In genomic region chr4:118398226-118399090, GRCh38 we compare ENCODE assay signal across 8 cellular contexts. TPM values are rescaled to one million over a fixed set of nuclear protein-coding genes. Genes with fewer than 3 reads are reported as not detected.
A peak's percentile ranks its signal among the peaks of the same experiment; 100 is the strongest.
DNase-seq lines count a peak whose midpoint lies in the region; ATAC-seq, FAIRE-seq and TF ChIP-seq lines count a peak whose summit lies in the region.

No MANE protein-coding gene starts in this region.

- H3K14ac ChIP-seq in neuronal stem cell (ENCODE audit: low read length), result no peak overlapping the region

- no peak overlapping the region for H2BK12ac ChIP-seq in neuronal stem cell (ENCODE audit: low read length)

- H3K23ac ChIP-seq in neuronal stem cell (ENCODE audit: low read depth, low read length, poor library complexity), result no peak overlapping the region

- peak; percentile 85 for FAIRE-seq in GM12892 (lab: Jason Lieb, UNC)

- no peak overlapping the region for H3K9ac ChIP-seq in neuronal stem cell (ENCODE audit: low read depth, low read length, poor library complexity)

- H3K4me3 ChIP-seq in neuronal stem cell (ENCODE audit: low read length in 2 of 2), result no peak overlapping the region

- no peaks in the 10 kb centered on the region for H3K27me3 ChIP-seq in neuronal stem cell (ENCODE audit: control insufficient read depth in 3 of 3, insufficient read depth in 3 of 3, low read depth in 1 of 3, low read length in 3 of 3)

- H3K27ac ChIP-seq in neuronal stem cell (replicated peaks; ENCODE audit: low read length), result no peak overlapping the region

- DNase-seq in GM12892 (ENCODE audit: insufficient read length), result no peak
- peak; percentile 39 for DNase-seq in SKM-1 (lab: John Stamatoyannopoulos, UW; ENCODE audit: unreplicated experiment)
- DNase-seq in NCI-H146 (lab: John Stamatoyannopoulos, UW), result no peak
- DNase-seq in neuronal stem cell (ENCODE audit: low spot score), result no peak
- no peak for DNase-seq in cerebellar cortex (ENCODE audit: low spot score)
- no peak for DNase-seq in NCI-H1436 treated with DMSO at 0.1 percent for 48 hours (lab: John Stamatoyannopoulos, UW)

- no peak overlapping the region for H3K4me2 ChIP-seq in neuronal stem cell (ENCODE audit: insufficient read depth, low read length, poor library complexity, severe bottlenecking)

- no peak overlapping the region for H2AFZ ChIP-seq in neuronal stem cell (ENCODE audit: low read length)

- no CpG with 5 or more reads among the region's 5 CpGs for WGBS in neuronal stem cell (ENCODE audit: extremely low coverage in 2 of 2, insufficient read length in 2 of 2, insufficient replicate concordance in 1 of 2), 2 donors

- H3K9me3 ChIP-seq in neuronal stem cell (replicated peaks in 1 of 2; ENCODE audit: control insufficient read depth in 2 of 2, insufficient read depth in 1 of 2, low read depth in 1 of 2, low read length in 2 of 2), result no peaks in the 10 kb centered on the region

- no peak overlapping the region for H3K18ac ChIP-seq in neuronal stem cell (ENCODE audit: low read length)

- no peak overlapping the region for H2AK5ac ChIP-seq in neuronal stem cell (ENCODE audit: low read depth, low read length)

- no peak overlapping the region for H2BK120ac ChIP-seq in neuronal stem cell (ENCODE audit: low read depth, low read length)

- peaks cover 7 to 13% of the 10 kb centered on the region in 2 donors for H3K4me1 ChIP-seq in neuronal stem cell (ENCODE audit: control insufficient read depth in 2 of 2, insufficient read depth in 1 of 2, low read depth in 1 of 2, low read length in 2 of 2)

- no peak overlapping the region for H3K4ac ChIP-seq in neuronal stem cell (ENCODE audit: low read length)

- no peak for TF ChIP-seq POLR2A in GM12892 (IDR thresholded peaks at IDR 0.05; ENCODE audit: low read depth, low read length)

- peaks cover 1% of the 10 kb centered on the region for H3K79me1 ChIP-seq in neuronal stem cell (ENCODE audit: low read depth, low read length)

- no peaks in the 10 kb centered on the region for H3K36me3 ChIP-seq in neuronal stem cell (replicated peaks in 1 of 2; ENCODE audit: control insufficient read depth in 2 of 2, insufficient read depth in 2 of 2, low read length in 2 of 2)

- no peak overlapping the region for H4K8ac ChIP-seq in neuronal stem cell (ENCODE audit: low read depth, low read length)

- no peak overlapping the region for H4K91ac ChIP-seq in neuronal stem cell (ENCODE audit: low read depth, low read length, poor library complexity)

- ATAC-seq in GM21367 (IDR thresholded peaks at IDR 0.05; ENCODE audit: unreplicated experiment), result peak; percentile 95
- peak; percentile 94 for ATAC-seq in HG03159 (IDR thresholded peaks at IDR 0.05; ENCODE audit: unreplicated experiment)

- no peak overlapping the region for H2BK5ac ChIP-seq in neuronal stem cell (ENCODE audit: low read length)

- H2BK15ac ChIP-seq in neuronal stem cell (ENCODE audit: low read length), result no peak overlapping the region

RNA-seq across cellular contexts. Expression of gene PRSS12, which starts 45.7 kb away (rescaled TPM):
- polyA plus RNA-seq in GM12892 (2012; ENCODE audit: missing spikeins), result 0.19 TPM
- polyA plus RNA-seq in neuronal stem cell (2013, experiment 1 of 2), result 0.74 TPM
- 0.75 TPM for polyA plus RNA-seq in neuronal stem cell (2013, experiment 2 of 2)
